In genomic region chr4:174598800-174599199, GRCh38 we compare ENCODE assay signal across 7 cellular contexts.
"Had no signal": no experiment of that assay in that cellular context is flagged by ENCODE, and none has a peak within 500 bp of the region (broad histone marks: within the 10 kb centered on the region; RNA-seq: fewer than 3 reads in every experiment).

No MANE protein-coding gene starts in this region.

- FAIRE-seq: HepG2, HTR-8/SVneo had no signal

- H3K4me2 ChIP-seq: KMS-11 had no signal

- H3K27ac ChIP-seq: HL-60, KMS-11 had no signal

- ATAC-seq: HepG2 had no signal

- DNase-seq: IMR-90, KBM-7, KG1 had no signal

- H3K9ac ChIP-seq: KMS-11 had no signal
